Comparison of ENCODE assay signal across 34 cellular contexts in genomic region chr9:122754825-122755224, GRCh38. TPM values are rescaled to one million over a fixed set of nuclear protein-coding genes. Genes with fewer than 3 reads are reported as not detected.
"Had no signal": no experiment of that assay in that cellular context is flagged by ENCODE, and none has a peak within 500 bp of the region (broad histone marks: within the 10 kb centered on the region; RNA-seq: fewer than 3 reads in every experiment).

No MANE protein-coding gene starts in this region.

- H3K4me3 ChIP-seq: colonic mucosa, esophagus squamous epithelium, gastrocnemius medialis, heart right ventricle, left lung, lower lobe of right lung, mucosa of descending colon had no signal

- H3K27ac ChIP-seq: colonic mucosa, epithelial cell of prostate, esophagus squamous epithelium, gastrocnemius medialis, heart right ventricle, left lung, lower lobe of right lung had no signal

- H3K4me1 ChIP-seq: colonic mucosa, esophagus squamous epithelium, gastrocnemius medialis, heart right ventricle, left lung, lower lobe of right lung had no signal

- H3K9me3 ChIP-seq: colonic mucosa had no signal

- H3K27me3 ChIP-seq: colonic mucosa, esophagus squamous epithelium, gastrocnemius medialis, heart right ventricle, left lung had no signal

- ATAC-seq: effector memory CD8-positive, alpha-beta T cell; esophagus mucosa; gastrocnemius medialis; heart right ventricle; left cardiac atrium; left lung; left ventricle myocardium superior; lower lobe of right lung; mucosa of descending colon had no signal

- FAIRE-seq: endometrium, islet of Langerhans, keratinocyte had no signal

- DNase-seq: colonic mucosa; cortex of kidney; effector CD8-positive, alpha-beta T cell; effector memory CD8-positive, alpha-beta T cell; endodermal cell; erythroblast; esophagus squamous epithelium; foreskin fibroblast; foreskin melanocyte; gastrocnemius medialis; glutamatergic neuron; head of caudate nucleus; heart right ventricle; hippocampal formation; left cardiac atrium; left lung; left ventricle myocardium superior; lower lobe of right lung; mesenchymal stem cell; mucosa of descending colon; naive B cell had no signal

- H3K36me3 ChIP-seq: colonic mucosa, esophagus squamous epithelium, gastrocnemius medialis, heart right ventricle, left lung, lower lobe of right lung had no signal

RNA-seq across cellular contexts. Expression of gene OR1L6, which starts 12.7 kb away (rescaled TPM):
- total RNA-seq: colonic mucosa, dermis microvascular lymphatic vessel endothelial cell, endodermal cell, esophagus mucosa, esophagus squamous epithelium, gastrocnemius medialis, glomerular endothelial cell, heart right ventricle, kidney epithelial cell, left cardiac atrium, left lung, left ventricle myocardium superior, lower leg skin, lower lobe of right lung, lung microvascular endothelial cell, mesenteric fat pad, mesothelial cell of epicardium, mucosa of descending colon, myocyte had no signal
- polyA plus RNA-seq: heart right ventricle, keratinocyte had no signal

RNA-seq across cellular contexts. Expression of gene OR1L4, which starts 31.0 kb away (rescaled TPM):
- total RNA-seq: colonic mucosa, dermis microvascular lymphatic vessel endothelial cell, endodermal cell, esophagus mucosa, esophagus squamous epithelium, gastrocnemius medialis, glomerular endothelial cell, heart right ventricle, kidney epithelial cell, left cardiac atrium, left lung, left ventricle myocardium superior, lower leg skin, lower lobe of right lung, lung microvascular endothelial cell, mesenteric fat pad, mesothelial cell of epicardium, mucosa of descending colon, myocyte had no signal
- polyA plus RNA-seq: heart right ventricle, keratinocyte had no signal

RNA-seq across cellular contexts. Expression of gene OR5C1, which starts 33.9 kb away (rescaled TPM):
- total RNA-seq: colonic mucosa, dermis microvascular lymphatic vessel endothelial cell, endodermal cell, esophagus mucosa, esophagus squamous epithelium, gastrocnemius medialis, glomerular endothelial cell, heart right ventricle, kidney epithelial cell, left cardiac atrium, left lung, left ventricle myocardium superior, lower leg skin, lower lobe of right lung, lung microvascular endothelial cell, mesenteric fat pad, mesothelial cell of epicardium, mucosa of descending colon, myocyte had no signal
- polyA plus RNA-seq: heart right ventricle, keratinocyte had no signal

RNA-seq across cellular contexts. Expression of gene OR1K1, which starts 45.1 kb away (rescaled TPM):
- total RNA-seq: colonic mucosa, dermis microvascular lymphatic vessel endothelial cell, endodermal cell, esophagus mucosa, esophagus squamous epithelium, gastrocnemius medialis, glomerular endothelial cell, heart right ventricle, kidney epithelial cell, left cardiac atrium, left lung, left ventricle myocardium superior, lower lobe of right lung, lung microvascular endothelial cell, mesenteric fat pad, mesothelial cell of epicardium, mucosa of descending colon, myocyte had no signal
- polyA plus RNA-seq: heart right ventricle, keratinocyte had no signal
